ENCODE assay signal across 9 cellular contexts in the genomic region with DNA sequence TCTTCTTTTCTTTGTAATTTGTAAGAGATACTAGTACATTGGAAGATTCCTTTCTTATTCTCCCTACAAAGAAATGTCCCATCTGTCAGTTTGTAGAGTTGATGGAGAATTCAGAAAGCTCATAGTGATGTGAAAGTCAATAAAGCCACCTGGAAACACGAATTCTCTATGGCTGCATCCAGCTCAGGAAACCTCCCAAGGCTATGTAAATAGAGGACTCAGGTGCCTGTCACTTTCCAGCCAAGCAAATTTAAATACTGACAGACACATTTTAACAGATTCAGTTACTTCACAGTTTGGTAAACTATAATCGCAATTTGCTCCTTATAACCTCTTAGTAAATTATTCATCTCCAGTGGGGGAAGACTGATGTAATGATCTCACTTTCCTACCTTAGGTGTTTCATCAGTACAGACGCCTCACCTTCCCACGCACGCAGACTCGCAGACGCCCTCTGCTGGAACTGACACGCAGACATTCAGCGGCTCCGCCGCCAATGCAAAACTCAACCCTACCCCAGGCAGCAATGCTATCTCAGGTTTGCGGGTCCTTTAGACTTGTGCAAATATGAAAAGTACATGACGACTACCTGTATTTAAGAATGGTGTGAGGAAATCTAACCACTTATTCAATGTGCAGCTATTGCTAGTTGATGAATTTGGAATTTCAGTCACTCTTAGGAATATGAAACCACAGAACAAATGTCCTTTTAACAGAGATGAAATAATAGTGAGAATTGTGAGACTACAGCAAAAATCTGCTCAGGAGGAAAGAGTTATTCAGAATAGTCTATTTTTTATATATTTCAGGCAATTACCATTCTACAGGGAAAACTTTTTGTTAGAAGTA.
DNase-seq lines count a peak whose midpoint lies in the region; ATAC-seq, FAIRE-seq and TF ChIP-seq lines count a peak whose summit lies in the region.
"Had no signal": no experiment of that assay in that cellular context is flagged by ENCODE, and none has a peak within 500 bp of the region (broad histone marks: within the 10 kb centered on the region; RNA-seq: fewer than 3 reads in every experiment).

No MANE protein-coding gene starts in this region.

- no peak overlapping the region for H3K4me3 ChIP-seq in fibroblast of mammary gland (ENCODE audit: control insufficient read depth, low read depth, low read length)

- H3K27me3 Mint-ChIP-seq in osteocyte (ENCODE audit: unreplicated experiment), result no peaks in the 10 kb centered on the region

- H3K4me1 Mint-ChIP-seq in osteocyte (ENCODE audit: unreplicated experiment), result peaks cover 19% of the 10 kb centered on the region

- peak; percentile 81 for FAIRE-seq in urothelium cell line (lab: Jason Lieb, UNC)
- FAIRE-seq: endometrium had no signal

- peak; percentile 29 for TF ChIP-seq POLR2A in GM18505 (IDR thresholded peaks at IDR 0.05; ENCODE audit: borderline replicate concordance, extremely low read depth, insufficient read depth, insufficient read length)

- H3K9me3 Mint-ChIP-seq in osteocyte (ENCODE audit: unreplicated experiment), result no peaks in the 10 kb centered on the region

- TF ChIP-seq CTCF in fibroblast of mammary gland (conservative IDR thresholded peaks at IDR 0.05; ENCODE audit: control insufficient read depth, insufficient read depth, low read depth, low read length), result peak; percentile 83
- TF ChIP-seq CTCF in osteocyte (IDR thresholded peaks at IDR 0.05), result peak; percentile 77

- H3K4me3 Mint-ChIP-seq in osteocyte (ENCODE audit: unreplicated experiment), result peak overlapping the region; percentile 6

- DNase-seq in NCI-H526 treated with DMSO at 0.1 percent for 48 hours (lab: John Stamatoyannopoulos, UW) (peak; percentile 35), fibroblast of mammary gland (ENCODE audit: low read depth) (peak; percentile 35), osteocyte (ENCODE audit: extremely low spot score, unreplicated experiment) (no peak), urothelium cell line (ENCODE audit: low spot score) (peak; percentile 65)
- peak; percentile 87 to 88 for DNase-seq in activated T-cell treated with anti-CD3 and anti-CD28 coated beads, Interleukin-2, amount 50 U/mL, for 48 hours

- no peak overlapping the region for H3K27ac Mint-ChIP-seq in osteocyte (ENCODE audit: unreplicated experiment)

- ATAC-seq in GM18505 (IDR thresholded peaks at IDR 0.05; ENCODE audit: unreplicated experiment) (no peak), GM18519 (IDR thresholded peaks at IDR 0.05; ENCODE audit: low FRiP score, unreplicated experiment) (no peak), HG03460 (IDR thresholded peaks at IDR 0.05; ENCODE audit: unreplicated experiment) (no peak)

- no peaks in the 10 kb centered on the region for H3K36me3 Mint-ChIP-seq in osteocyte (ENCODE audit: unreplicated experiment)
